Comparison of ENCODE assay signal across 8 cellular contexts in genomic region chr19:7870571-7871279, GRCh38. TPM values are rescaled to one million over a fixed set of nuclear protein-coding genes. Genes with fewer than 3 reads are reported as not detected.
DNase-seq lines count a peak whose midpoint lies in the region; ATAC-seq, FAIRE-seq and TF ChIP-seq lines count a peak whose summit lies in the region.

No MANE protein-coding gene starts in this region.

- no TSS peak for BruUV-seq in K562 (replicated peaks; lab: Mats Ljungman, UMichigan)

- WGBS in SK-N-SH (ENCODE audit: low lambda C conversion rate), result 62% methylated on average over 9 of the region's 9 CpGs
- WGBS in K562 (ENCODE audit: insufficient coverage, low coverage, missing lambda C conversion rate), result 0% methylated on average over 8 of the region's 9 CpGs

- in situ Hi-C loops in K562 (cut with MboI), result no loop called here

- TF ChIP-seq RAD21 in SK-N-SH (IDR thresholded peaks at IDR 0.05; ENCODE audit: low read length) (no peak), K562 (CRISPR knock-in tag; conservative IDR thresholded peaks at IDR 0.05 in 1 of 2, IDR thresholded peaks at IDR 0.05 in 1 of 2) (no peak)

- TF ChIP-seq EP300 in SK-N-SH (IDR thresholded peaks at IDR 0.05; ENCODE audit: borderline replicate concordance in 1 of 2, low read depth in 1 of 2, low read length in 1 of 2), result no peak
- TF ChIP-seq EP300 in K562 (IDR thresholded peaks at IDR 0.05; ENCODE audit: low read length), result no peak

- peak overlapping the region; percentile 59 for H3K4me3 Mint-ChIP-seq in memory B cell

- H3K4me1 Mint-ChIP-seq in memory B cell, result peaks cover 29% of the 10 kb centered on the region

- no peak overlapping the region for H3K27ac Mint-ChIP-seq in memory B cell

- no peak overlapping the region for H3K27ac ChIP-seq in DOHH2 (ENCODE audit: low read depth, low read length)
- peak overlapping the region in 1 of 2 experiments; percentile 74; a peak in 1 of 4 replicates for H3K27ac ChIP-seq in SK-N-SH (ENCODE audit: low read depth in 2 of 2, low read length in 1 of 2)
- H3K27ac ChIP-seq in K562 (ENCODE audit: extremely low read depth, low read depth, low read length), result peak overlapping the region; percentile 81; the same call in 2 of the 3 replicates

- peak in 75 of 76 experiments; percentile 75 to 99 (median 96) for DNase-seq in HUDEP-2 (lab: John Stamatoyannopoulos, UW; ENCODE audit: unreplicated experiment in 76 of 76)
- peak; percentile 78 for DNase-seq in SK-N-SH
- DNase-seq in K562 (ENCODE audit: extremely low read depth in 1 of 4, low spot score in 3 of 4), result peak; percentile 73 to 98 (median 85)
- DNase-seq in memory B cell (ENCODE audit: low spot score in 2 of 2), result peak in 1 of 2 donors; percentile 44
- no peak for DNase-seq in DMS114 treated with DMSO at 0.1 percent for 48 hours (lab: John Stamatoyannopoulos, UW; ENCODE audit: unreplicated experiment)
- DNase-seq in retina, result no peak

- H3K4me1 ChIP-seq in DOHH2 (ENCODE audit: control insufficient read depth, low read length) (peaks cover 47% of the 10 kb centered on the region), SK-N-SH (ENCODE audit: control insufficient read depth in 1 of 2, insufficient read depth in 2 of 2, low read depth in 1 of 2, low read length in 1 of 2) (peaks cover 0 to 30% of the 10 kb centered on the region in 2 experiments; a peak in 2 of 4 replicates), K562 (replicated peaks in 1 of 2; ENCODE audit: control insufficient read depth in 2 of 2, insufficient read depth in 2 of 2, low read length in 2 of 2) (peaks cover 10 to 82% of the 10 kb centered on the region in 2 experiments; a peak in 4 of 5 replicates)

- H3K27me3 ChIP-seq in DOHH2 (ENCODE audit: control insufficient read depth, low read length) (peaks cover 20% of the 10 kb centered on the region), SK-N-SH (ENCODE audit: insufficient read depth) (no peaks in the 10 kb centered on the region), K562 (ENCODE audit: control insufficient read depth in 2 of 2, insufficient read depth in 2 of 2, low read length in 2 of 2) (no peaks in the 10 kb centered on the region; a peak in 1 of 5 replicates)

- H3F3A ChIP-seq in DOHH2 (ENCODE audit: control insufficient read depth, insufficient read depth) (peaks cover 9% of the 10 kb centered on the region), SK-N-SH (replicated peaks; ENCODE audit: insufficient read depth) (peaks cover 14% of the 10 kb centered on the region)

- CTCF ChIA-PET in SK-N-SH (lab: Yijun Ruan, JAX) (no interaction called here), K562 (lab: Yijun Ruan, JAX; ENCODE audit: low intra/inter-chr PET ratio) (no interaction called here)

- H3K79me2 ChIP-seq in DOHH2 (ENCODE audit: control insufficient read depth, low read length), result no peaks in the 10 kb centered on the region
- no peaks in the 10 kb centered on the region for H3K79me2 ChIP-seq in SK-N-SH (ENCODE audit: insufficient read depth)
- no peaks in the 10 kb centered on the region for H3K79me2 ChIP-seq in K562 (ENCODE audit: control insufficient read depth, insufficient read depth, low read length)

- H2AFZ ChIP-seq in SK-N-SH (ENCODE audit: low read depth) (no peak overlapping the region), K562 (ENCODE audit: low read depth, low read length) (peak overlapping the region; percentile 98)

- ATAC-seq in K562, result peak; percentile 62
- ATAC-seq in memory B cell (ENCODE audit: low read depth), result no peak
- ATAC-seq in HG02885 (IDR thresholded peaks at IDR 0.05; ENCODE audit: poor library complexity, unreplicated experiment), result no peak

- H3K36me3 Mint-ChIP-seq in memory B cell, result peaks cover 5% of the 10 kb centered on the region

- H3K4me2 ChIP-seq in DOHH2 (ENCODE audit: low read length), result peak overlapping the region; percentile 64
- H3K4me2 ChIP-seq in SK-N-SH, result no peak overlapping the region
- peak overlapping the region; percentile 97 for H3K4me2 ChIP-seq in K562 (ENCODE audit: insufficient read depth, low read length)

- H3K36me3 ChIP-seq in DOHH2 (ENCODE audit: control insufficient read depth, low read length) (no peaks in the 10 kb centered on the region), SK-N-SH (replicated peaks in 1 of 2; ENCODE audit: control insufficient read depth in 1 of 2, insufficient read depth in 2 of 2, low read length in 1 of 2) (no peaks in the 10 kb centered on the region), K562 (ENCODE audit: control insufficient read depth, insufficient read depth, low read length) (no peaks in the 10 kb centered on the region)

- no peaks in the 10 kb centered on the region for H3K9me2 ChIP-seq in DOHH2 (replicated peaks; ENCODE audit: control insufficient read depth, low read length)
- H3K9me2 ChIP-seq in SK-N-SH, result no peaks in the 10 kb centered on the region

- H3K9me3 ChIP-seq in DOHH2 (ENCODE audit: control insufficient read depth, insufficient read depth, low read length) (no peaks in the 10 kb centered on the region; the same call in 1 of the 2 replicates), SK-N-SH (no peaks in the 10 kb centered on the region), K562 (replicated peaks; ENCODE audit: control insufficient read depth, insufficient read depth, low read depth, low read length) (no peaks in the 10 kb centered on the region)

- peaks cover 31% of the 10 kb centered on the region for H3K27me3 Mint-ChIP-seq in memory B cell

- no peaks in the 10 kb centered on the region for H3K9me1 ChIP-seq in K562 (ENCODE audit: control insufficient read depth, insufficient read depth, low read length)

- no peak overlapping the region for H3K4me3 ChIP-seq in DOHH2 (ENCODE audit: low read length)
- no peak overlapping the region for H3K4me3 ChIP-seq in SK-N-SH (ENCODE audit: low read depth in 2 of 2, low read length in 1 of 2)
- H3K4me3 ChIP-seq in K562, result peak overlapping the region; percentile 75

- POLR2A ChIA-PET in SK-N-SH (lab: Yijun Ruan, JAX), result interaction anchor here (0.6 kb wide), 2 partner anchors 12 to 434 kb away, joined by 3 to 4 read pairs; no protein-coding TSS in a partner anchor
- POLR2A ChIA-PET in K562 (lab: Yijun Ruan, JAX), result interaction anchor here (0.5 to 1.2 kb wide), 8 partner anchors 13 to 541 kb away, joined by 3 to 5 read pairs (median 4); partner anchors contain the start of gene SNAPC2

- intact Hi-C loops in K562 (cut with micrococcal nuclease), result loop anchor here (2.0 to 5.0 kb wide), 2 partner anchors 32 to 52 kb away; partner anchors contain the start of genes MAP2K7 and SNAPC2

- TF ChIP-seq POLR2A in K562 (conservative IDR thresholded peaks at IDR 0.05), result no peak

- TF ChIP-seq CTCF in DOHH2 (IDR thresholded peaks at IDR 0.05; ENCODE audit: low read depth, low read length, poor library complexity, severe bottlenecking) (no peak), SK-N-SH (IDR thresholded peaks at IDR 0.05) (no peak), K562 (IDR thresholded peaks at IDR 0.05 in 2 of 3, conservative IDR thresholded peaks at IDR 0.05 in 1 of 3; ENCODE audit: insufficient read depth in 2 of 3, low read depth in 1 of 3, low read length in 3 of 3) (no peak)

- H4K20me1 ChIP-seq in DOHH2 (ENCODE audit: control insufficient read depth, insufficient read depth, low read depth, low read length), result no peaks in the 10 kb centered on the region
- H4K20me1 ChIP-seq in SK-N-SH (ENCODE audit: insufficient read depth), result no peaks in the 10 kb centered on the region
- peaks cover 13% of the 10 kb centered on the region for H4K20me1 ChIP-seq in K562 (replicated peaks; ENCODE audit: control insufficient read depth, insufficient read depth, low read length)

- peak; percentile 100 for FAIRE-seq in K562 (lab: Jason Lieb, UNC)

- H3K9ac ChIP-seq in SK-N-SH (no peak overlapping the region), K562 (ENCODE audit: insufficient read depth in 1 of 2, low read depth in 2 of 2, low read length in 2 of 2) (no peak overlapping the region)

- peaks cover 7% of the 10 kb centered on the region for H3K9me3 Mint-ChIP-seq in memory B cell

RNA-seq across cellular contexts. Expression of gene PRR36, which starts 3.5 kb away (rescaled TPM):
- polyA plus RNA-seq in SK-N-SH (2012; rRNA removed) (0.10 and 0.18 TPM in 2 replicates), K562 (2011; rRNA removed) (0.07 TPM in 1 of 2 replicates, not detected in the other), K562 (2014; fragmentation: Illumina TruSeq; extraction: Trizol) (0.06 and 0.14 TPM in 2 replicates), K562 (2014; fragmentation: Nextera tagmentation; extraction: Ambion mirVana) (not detected), K562 (2014; rRNA removed) (not detected in 2 replicates)
- 0.23 and 0.29 TPM in 2 replicates for polyA plus RNA-seq in SK-N-SH (2012; cell fraction: cytosol; rRNA removed)
- polyA plus RNA-seq in SK-N-SH (2012; cell fraction: nucleus; rRNA removed), result 1.1 and 1.5 TPM in 2 replicates
- 0.14 and 0.35 TPM in 2 replicates for total RNA-seq in K562 (2011; cell fraction: chromatin; rRNA removed; ENCODE audit: low replicate concordance)
- total RNA-seq in K562 (2011; cell fraction: nucleolus; rRNA removed), result 0.17 and 0.26 TPM in 2 replicates
- 0.22 and 0.53 TPM in 2 replicates for total RNA-seq in K562 (2011; cell fraction: nucleoplasm; rRNA removed)
- total RNA-seq in K562 (2014; rRNA removed) (0.05 TPM in 1 of 2 replicates, not detected in the other), K562 (2014; rRNA removed; fragmentation: Illumina TruSeq; extraction: Trizol) (not detected in 2 replicates), K562 (2015; rRNA removed; fragmentation: Illumina TruSeq; extraction: Trizol) (0.04 TPM in 1 of 2 replicates, not detected in the other), K562 (2021) (0.29 and 0.42 TPM in 2 replicates)
- 0.09 and 0.13 TPM in 2 replicates for polyA plus RNA-seq in K562 (2011; cell fraction: cytosol; rRNA removed)
- 0.25 and 0.30 TPM in 2 replicates for polyA plus RNA-seq in K562 (2011; cell fraction: nucleus; rRNA removed)
- polyA plus RNA-seq in K562 (2012), result 0.16 and 0.22 TPM in 2 replicates
- polyA minus RNA-seq in K562 (2011; rRNA and poly(A)+ RNA removed), result 0.06 TPM in 1 of 2 replicates, not detected in the other
- 0.29 and 0.82 TPM in 2 replicates for polyA minus RNA-seq in K562 (2011; cell fraction: cytosol; rRNA and poly(A)+ RNA removed)
- 0.11 and 0.13 TPM in 2 replicates for polyA minus RNA-seq in K562 (2011; cell fraction: nucleus; rRNA and poly(A)+ RNA removed)

RNA-seq across cellular contexts. Expression of gene LRRC8E, which starts 17.6 kb away (rescaled TPM):
- polyA plus RNA-seq in SK-N-SH (2012; rRNA removed) (0.02 and 0.23 TPM in 2 replicates), K562 (2011; rRNA removed) (5.3 and 6.2 TPM in 2 replicates), K562 (2014; fragmentation: Illumina TruSeq; extraction: Trizol) (3.5 and 4.9 TPM in 2 replicates), K562 (2014; fragmentation: Nextera tagmentation; extraction: Ambion mirVana) (under 1 TPM in 1 of 2 experiments, not detected in 1; 0.08 TPM), K562 (2014; rRNA removed) (1.7 and 3.5 TPM in 2 replicates)
- polyA plus RNA-seq in SK-N-SH (2012; cell fraction: cytosol; rRNA removed), result 0.03 and 0.16 TPM in 2 replicates
- 0.08 and 0.15 TPM in 2 replicates for polyA plus RNA-seq in SK-N-SH (2012; cell fraction: nucleus; rRNA removed)
- 12.2 and 21.7 TPM in 2 replicates for total RNA-seq in K562 (2011; cell fraction: chromatin; rRNA removed; ENCODE audit: low replicate concordance)
- total RNA-seq in K562 (2011; cell fraction: nucleolus; rRNA removed), result 17.6 and 21.2 TPM in 2 replicates
- 11.2 and 13.3 TPM in 2 replicates for total RNA-seq in K562 (2011; cell fraction: nucleoplasm; rRNA removed)
- total RNA-seq in K562 (2014; rRNA removed) (4.8 TPM in 2 replicates), K562 (2014; rRNA removed; fragmentation: Illumina TruSeq; extraction: Trizol) (1.4 and 3.2 TPM in 2 replicates), K562 (2015; rRNA removed; fragmentation: Illumina TruSeq; extraction: Trizol) (2.6 and 3.1 TPM in 2 replicates), K562 (2021) (5.7 and 7.1 TPM in 2 replicates)
- polyA plus RNA-seq in K562 (2011; cell fraction: cytosol; rRNA removed), result 4.5 and 8.1 TPM in 2 replicates
- polyA plus RNA-seq in K562 (2011; cell fraction: nucleus; rRNA removed), result 4.7 and 5.5 TPM in 2 replicates
- 3.0 and 3.6 TPM in 2 replicates for polyA plus RNA-seq in K562 (2012)
- polyA minus RNA-seq in K562 (2011; rRNA and poly(A)+ RNA removed), result 4.9 and 6.5 TPM in 2 replicates
- polyA minus RNA-seq in K562 (2011; cell fraction: cytosol; rRNA and poly(A)+ RNA removed), result 5.1 and 6.6 TPM in 2 replicates
- 2.3 and 3.1 TPM in 2 replicates for polyA minus RNA-seq in K562 (2011; cell fraction: nucleus; rRNA and poly(A)+ RNA removed)

RNA-seq across cellular contexts. Expression of gene MAP2K7, which starts 33.0 kb away (rescaled TPM):
- 13.0 and 13.6 TPM in 2 replicates for polyA plus RNA-seq in SK-N-SH (2012; rRNA removed)
- 6.2 and 9.7 TPM in 2 replicates for polyA plus RNA-seq in SK-N-SH (2012; cell fraction: cytosol; rRNA removed)
- 49.6 and 65.3 TPM in 2 replicates for polyA plus RNA-seq in SK-N-SH (2012; cell fraction: nucleus; rRNA removed)
- total RNA-seq in K562 (2011; cell fraction: chromatin; rRNA removed; ENCODE audit: low replicate concordance), result 34.2 and 92.8 TPM in 2 replicates
- 57.2 and 57.4 TPM in 2 replicates for total RNA-seq in K562 (2011; cell fraction: nucleolus; rRNA removed)
- 41.1 and 52.7 TPM in 2 replicates for total RNA-seq in K562 (2011; cell fraction: nucleoplasm; rRNA removed)
- 19.4 and 23.9 TPM in 2 replicates for total RNA-seq in K562 (2014; rRNA removed)
- total RNA-seq in K562 (2014; rRNA removed; fragmentation: Illumina TruSeq; extraction: Trizol), result 3.1 and 4.1 TPM in 2 replicates
- 11.3 and 12.3 TPM in 2 replicates for total RNA-seq in K562 (2015; rRNA removed; fragmentation: Illumina TruSeq; extraction: Trizol)
- 43.8 and 45.8 TPM in 2 replicates for total RNA-seq in K562 (2021)
- polyA plus RNA-seq in K562 (2011; rRNA removed), result 14.9 and 15.7 TPM in 2 replicates
- 16.0 and 27.0 TPM in 2 replicates for polyA plus RNA-seq in K562 (2011; cell fraction: cytosol; rRNA removed)
- polyA plus RNA-seq in K562 (2011; cell fraction: nucleus; rRNA removed), result 39.0 and 61.8 TPM in 2 replicates
- 29.3 and 31.2 TPM in 2 replicates for polyA plus RNA-seq in K562 (2012)
- polyA plus RNA-seq in K562 (2014; fragmentation: Illumina TruSeq; extraction: Trizol), result 14.1 and 27.3 TPM in 2 replicates
- polyA plus RNA-seq in K562 (2014; fragmentation: Nextera tagmentation; extraction: Ambion mirVana), result under 1 TPM; 0.51 to 0.99 TPM
- 37.6 and 40.1 TPM in 2 replicates for polyA plus RNA-seq in K562 (2014; rRNA removed)
- polyA minus RNA-seq in K562 (2011; rRNA and poly(A)+ RNA removed), result 4.7 and 7.6 TPM in 2 replicates
- 17.0 and 17.8 TPM in 2 replicates for polyA minus RNA-seq in K562 (2011; cell fraction: cytosol; rRNA and poly(A)+ RNA removed)
- 14.3 and 15.6 TPM in 2 replicates for polyA minus RNA-seq in K562 (2011; cell fraction: nucleus; rRNA and poly(A)+ RNA removed)

RNA-seq across cellular contexts. Expression of gene EVI5L, which starts 40.7 kb away (rescaled TPM):
- 8.5 and 9.7 TPM in 2 replicates for polyA plus RNA-seq in SK-N-SH (2012; rRNA removed)
- polyA plus RNA-seq in SK-N-SH (2012; cell fraction: cytosol; rRNA removed), result 4.9 and 8.5 TPM in 2 replicates
- polyA plus RNA-seq in SK-N-SH (2012; cell fraction: nucleus; rRNA removed), result 16.4 and 17.9 TPM in 2 replicates
- total RNA-seq in K562 (2011; cell fraction: chromatin; rRNA removed; ENCODE audit: low replicate concordance), result 2.9 and 11.6 TPM in 2 replicates
- total RNA-seq in K562 (2011; cell fraction: nucleolus; rRNA removed), result 6.2 and 7.6 TPM in 2 replicates
- 3.4 and 4.6 TPM in 2 replicates for total RNA-seq in K562 (2011; cell fraction: nucleoplasm; rRNA removed)
- total RNA-seq in K562 (2014; rRNA removed), result 1.0 and 1.1 TPM in 2 replicates
- total RNA-seq in K562 (2014; rRNA removed; fragmentation: Illumina TruSeq; extraction: Trizol), result 0.13 and 0.76 TPM in 2 replicates
- 0.53 and 0.69 TPM in 2 replicates for total RNA-seq in K562 (2015; rRNA removed; fragmentation: Illumina TruSeq; extraction: Trizol)
- total RNA-seq in K562 (2021), result 1.8 and 1.9 TPM in 2 replicates
- polyA plus RNA-seq in K562 (2011; rRNA removed), result 1.4 and 2.8 TPM in 2 replicates
- 2.5 and 3.6 TPM in 2 replicates for polyA plus RNA-seq in K562 (2011; cell fraction: cytosol; rRNA removed)
- polyA plus RNA-seq in K562 (2011; cell fraction: nucleus; rRNA removed), result 4.8 and 5.7 TPM in 2 replicates
- polyA plus RNA-seq in K562 (2012), result 1.2 and 5.4 TPM in 2 replicates
- 1.5 TPM in 2 replicates for polyA plus RNA-seq in K562 (2014; fragmentation: Illumina TruSeq; extraction: Trizol)
- polyA plus RNA-seq in K562 (2014; fragmentation: Nextera tagmentation; extraction: Ambion mirVana), result not detected
- polyA plus RNA-seq in K562 (2014; rRNA removed), result 1.00 and 1.2 TPM in 2 replicates
- 2.9 and 3.4 TPM in 2 replicates for polyA minus RNA-seq in K562 (2011; rRNA and poly(A)+ RNA removed)
- polyA minus RNA-seq in K562 (2011; cell fraction: cytosol; rRNA and poly(A)+ RNA removed), result 3.0 and 3.9 TPM in 2 replicates
- polyA minus RNA-seq in K562 (2011; cell fraction: nucleus; rRNA and poly(A)+ RNA removed), result 3.5 and 5.4 TPM in 2 replicates

RNA-seq across cellular contexts. Expression of gene TGFBR3L, which starts 43.9 kb away (rescaled TPM):
- polyA plus RNA-seq in SK-N-SH (2012; rRNA removed) (0.78 and 0.87 TPM in 2 replicates), K562 (2011; rRNA removed) (0.08 TPM in 1 of 2 replicates, not detected in the other), K562 (2014; fragmentation: Illumina TruSeq; extraction: Trizol) (not detected in 2 replicates), K562 (2014; fragmentation: Nextera tagmentation; extraction: Ambion mirVana) (not detected), K562 (2014; rRNA removed) (not detected in 2 replicates)
- polyA plus RNA-seq in SK-N-SH (2012; cell fraction: cytosol; rRNA removed), result 0.71 and 0.79 TPM in 2 replicates
- 2.3 and 5.0 TPM in 2 replicates for polyA plus RNA-seq in SK-N-SH (2012; cell fraction: nucleus; rRNA removed)
- total RNA-seq in K562 (2011; cell fraction: chromatin; rRNA removed; ENCODE audit: low replicate concordance), result 0.69 TPM in 1 of 2 replicates, not detected in the other
- 0.33 TPM in 1 of 2 replicates, not detected in the other for total RNA-seq in K562 (2011; cell fraction: nucleolus; rRNA removed)
- not detected in 2 replicates for total RNA-seq in K562 (2011; cell fraction: nucleoplasm; rRNA removed)
- total RNA-seq in K562 (2014; rRNA removed) (not detected in 2 replicates), K562 (2014; rRNA removed; fragmentation: Illumina TruSeq; extraction: Trizol) (not detected in 2 replicates), K562 (2015; rRNA removed; fragmentation: Illumina TruSeq; extraction: Trizol) (not detected in 2 replicates), K562 (2021) (0.18 TPM in 1 of 2 replicates, not detected in the other)
- polyA plus RNA-seq in K562 (2011; cell fraction: cytosol; rRNA removed), result 0.09 TPM in 2 replicates
- 0.15 and 0.58 TPM in 2 replicates for polyA plus RNA-seq in K562 (2011; cell fraction: nucleus; rRNA removed)
- 0.26 and 0.28 TPM in 2 replicates for polyA plus RNA-seq in K562 (2012)
- not detected in 2 replicates for polyA minus RNA-seq in K562 (2011; rRNA and poly(A)+ RNA removed)
- not detected in 2 replicates for polyA minus RNA-seq in K562 (2011; cell fraction: cytosol; rRNA and poly(A)+ RNA removed)
- not detected in 2 replicates for polyA minus RNA-seq in K562 (2011; cell fraction: nucleus; rRNA and poly(A)+ RNA removed)

Comparison
In these comparisons a context has a peak if more than half of its experiments do, and no peak if none do; other contexts are left out.
1. DNase-seq: peak in HUDEP-2 (75 of 76), SK-N-SH (single experiment) and K562 (4 of 4); none in DMS114 treated with DMSO at 0.1 percent for 48 hours (single experiment) and retina (single experiment).